In genomic region chr19:51394045-51394836, GRCh38 we compare ENCODE assay signal across 8 cellular contexts. TPM values are rescaled to one million over a fixed set of nuclear protein-coding genes. Genes with fewer than 3 reads are reported as not detected.
A peak's percentile ranks its signal among the peaks of the same experiment; 100 is the strongest.
DNase-seq lines count a peak whose midpoint lies in the region; ATAC-seq, FAIRE-seq and TF ChIP-seq lines count a peak whose summit lies in the region.

No MANE protein-coding gene starts in this region.

- H3K4me3 ChIP-seq in CD8-positive, alpha-beta memory T cell (ENCODE audit: low read length), result peak overlapping the region; percentile 70
- peak overlapping the region; percentile 50 to 64 (median 56) for H3K4me3 ChIP-seq in fibroblast of lung (replicated peaks in 1 of 4; ENCODE audit: control extremely low read depth in 1 of 4, insufficient read depth in 1 of 4, low read depth in 3 of 4, low read length in 4 of 4)

- intact Hi-C loops in activated T-helper 1 cell treated with anti-CD3 and anti-CD28 coated beads, Interleukin-12 subunit alpha, Interleukin-12 subunit beta, Interleukin-2, Interleukin-4 antibody, amounts not matched to agents 30 ng/mL and 10 ng/mL and 1 ng/mL, durations not matched to agents 14 hours and 24 hours and 36 hours (cut with micrococcal nuclease), result loop anchor here (1.0 kb wide), 7 partner anchors 21 to 200 kb away; no protein-coding TSS in a partner anchor

- H2AFZ ChIP-seq in fibroblast of lung (ENCODE audit: low read length), result peak overlapping the region; percentile 84

- POLR2A ChIA-PET in CD8-positive, alpha-beta memory T cell (lab: Charles Lee), result interaction anchor here (0.7 to 3.2 kb wide), 4 partner anchors 13 to 26 kb away, joined by 3 to 18 read pairs (median 10); partner anchors contain the start of genes CLDND2 and NKG7

- peaks cover 0 to 2% of the 10 kb centered on the region in 2 donors for H3K27me3 Mint-ChIP-seq in CD8-positive, alpha-beta memory T cell
- H3K27me3 Mint-ChIP-seq in activated T-helper 1 cell treated with anti-CD3 and anti-CD28 coated beads, Interleukin-12 subunit alpha, Interleukin-12 subunit beta, Interleukin-2, Interleukin-4 antibody, amounts not matched to agents 30 ng/mL and 10 ng/mL and 1 ng/mL, durations not matched to agents 14 hours and 24 hours and 36 hours (ENCODE audit: insufficient read depth), result no peaks in the 10 kb centered on the region
- peaks cover 0 to 8% (median 6%) of the 10 kb centered on the region in 3 donors for H3K27me3 Mint-ChIP-seq in naive B cell

- ATAC-seq in GM19455 (IDR thresholded peaks at IDR 0.05; ENCODE audit: unreplicated experiment) (peak; percentile 78), naive B cell (ENCODE audit: low read depth in 2 of 2) (peak; percentile 91 to 93)
- peak; percentile 90 for ATAC-seq in stimulated activated effector memory CD8-positive, alpha-beta T cell treated with anti-CD3 and anti-CD28 coated beads, Interleukin-12 subunit alpha, Interleukin-12 subunit beta, amount 100 ng/mL, for 72 hours

- H3K4me1 ChIP-seq in CD8-positive, alpha-beta memory T cell (ENCODE audit: insufficient read depth, low read length), result peaks cover 17% of the 10 kb centered on the region
- peaks cover 6% of the 10 kb centered on the region for H3K4me1 ChIP-seq in fibroblast of lung (ENCODE audit: control insufficient read depth, extremely low read depth, insufficient read depth, low read length)

- peak; percentile 85 to 91 (median 85) for DNase-seq in CD8-positive, alpha-beta memory T cell
- DNase-seq in HK-2 (ENCODE audit: unreplicated experiment) (peak; percentile 98), RCC 7860 (ENCODE audit: low spot score) (peak; percentile 93), fibroblast of lung (ENCODE audit: low read depth in 2 of 2) (peak; percentile 98 to 99), naive B cell (peak; percentile 89)
- peak; percentile 92 for DNase-seq in activated T-helper 1 cell treated with anti-CD3 and anti-CD28 coated beads, Interleukin-12 subunit alpha, Interleukin-12 subunit beta, Interleukin-2, Interleukin-4 antibody, amounts not matched to agents 30 ng/mL and 10 ng/mL and 1 ng/mL, durations not matched to agents 14 hours and 24 hours and 36 hours (ENCODE audit: low spot score)
- DNase-seq in stimulated activated effector memory CD8-positive, alpha-beta T cell treated with anti-CD3 and anti-CD28 coated beads, Interleukin-12 subunit alpha, Interleukin-12 subunit beta, amount 100 ng/mL, for 72 hours (ENCODE audit: low spot score in 2 of 2), result peak; percentile 82 to 97

- peak overlapping the region; percentile 78 for H3K27ac ChIP-seq in CD8-positive, alpha-beta memory T cell (ENCODE audit: low read depth, low read length)
- peak overlapping the region; percentile 85 for H3K27ac ChIP-seq in fibroblast of lung (ENCODE audit: insufficient read depth, low read length)

- peak; percentile 7 to 17 for TF ChIP-seq CTCF in fibroblast of lung (conservative IDR thresholded peaks at IDR 0.05 in 1 of 2, IDR thresholded peaks at IDR 0.05 in 1 of 2; ENCODE audit: low read depth in 1 of 2, low read length in 2 of 2)

- H3K4me1 Mint-ChIP-seq in CD8-positive, alpha-beta memory T cell, result peaks cover 45 to 53% (median 48%) of the 10 kb centered on the region in 3 donors
- H3K4me1 Mint-ChIP-seq in activated T-helper 1 cell treated with anti-CD3 and anti-CD28 coated beads, Interleukin-12 subunit alpha, Interleukin-12 subunit beta, Interleukin-2, Interleukin-4 antibody, amounts not matched to agents 30 ng/mL and 10 ng/mL and 1 ng/mL, durations not matched to agents 14 hours and 24 hours and 36 hours (ENCODE audit: low read depth), result peaks cover 55% of the 10 kb centered on the region
- H3K4me1 Mint-ChIP-seq in naive B cell, result peaks cover 13 to 30% (median 24%) of the 10 kb centered on the region in 3 donors
- peaks cover 62% of the 10 kb centered on the region for H3K4me1 Mint-ChIP-seq in stimulated activated effector memory CD8-positive, alpha-beta T cell treated with anti-CD3 and anti-CD28 coated beads, Interleukin-12 subunit alpha, Interleukin-12 subunit beta, amount 100 ng/mL, for 72 hours

- H3K9ac ChIP-seq in fibroblast of lung (ENCODE audit: insufficient read depth, low read length), result peak overlapping the region; percentile 40

- CTCF ChIA-PET in CD8-positive, alpha-beta memory T cell (lab: Charles Lee), result interaction anchor here (0.9 to 3.3 kb wide), 5 partner anchors 9 to 53 kb away, joined by 3 to 10 read pairs (median 4); partner anchors contain the start of genes NKG7 and VSIG10L

- H3K79me2 ChIP-seq in fibroblast of lung (ENCODE audit: control insufficient read depth, insufficient read depth, low read length), result no peaks in the 10 kb centered on the region

- peak overlapping the region; percentile 80 to 90 (median 85) for H3K4me3 Mint-ChIP-seq in CD8-positive, alpha-beta memory T cell
- peak overlapping the region; percentile 88 for H3K4me3 Mint-ChIP-seq in activated T-helper 1 cell treated with anti-CD3 and anti-CD28 coated beads, Interleukin-12 subunit alpha, Interleukin-12 subunit beta, Interleukin-2, Interleukin-4 antibody, amounts not matched to agents 30 ng/mL and 10 ng/mL and 1 ng/mL, durations not matched to agents 14 hours and 24 hours and 36 hours
- peak overlapping the region; percentile 79 to 93 (median 91) for H3K4me3 Mint-ChIP-seq in naive B cell
- peak overlapping the region; percentile 96 for H3K4me3 Mint-ChIP-seq in stimulated activated effector memory CD8-positive, alpha-beta T cell treated with anti-CD3 and anti-CD28 coated beads, Interleukin-12 subunit alpha, Interleukin-12 subunit beta, amount 100 ng/mL, for 72 hours

- peak; percentile 90 for FAIRE-seq in RCC 7860 (lab: Jason Lieb, UNC)

- no peaks in the 10 kb centered on the region for H3K9me3 Mint-ChIP-seq in CD8-positive, alpha-beta memory T cell
- H3K9me3 Mint-ChIP-seq in activated T-helper 1 cell treated with anti-CD3 and anti-CD28 coated beads, Interleukin-12 subunit alpha, Interleukin-12 subunit beta, Interleukin-2, Interleukin-4 antibody, amounts not matched to agents 30 ng/mL and 10 ng/mL and 1 ng/mL, durations not matched to agents 14 hours and 24 hours and 36 hours, result no peaks in the 10 kb centered on the region
- H3K9me3 Mint-ChIP-seq in naive B cell, result no peaks in the 10 kb centered on the region
- H3K9me3 Mint-ChIP-seq in stimulated activated effector memory CD8-positive, alpha-beta T cell treated with anti-CD3 and anti-CD28 coated beads, Interleukin-12 subunit alpha, Interleukin-12 subunit beta, amount 100 ng/mL, for 72 hours, result no peaks in the 10 kb centered on the region

- no peaks in the 10 kb centered on the region for H3K36me3 Mint-ChIP-seq in CD8-positive, alpha-beta memory T cell
- H3K36me3 Mint-ChIP-seq in activated T-helper 1 cell treated with anti-CD3 and anti-CD28 coated beads, Interleukin-12 subunit alpha, Interleukin-12 subunit beta, Interleukin-2, Interleukin-4 antibody, amounts not matched to agents 30 ng/mL and 10 ng/mL and 1 ng/mL, durations not matched to agents 14 hours and 24 hours and 36 hours (ENCODE audit: low read depth), result peaks cover 2% of the 10 kb centered on the region
- H3K36me3 Mint-ChIP-seq in naive B cell, result no peaks in the 10 kb centered on the region
- peaks cover 20% of the 10 kb centered on the region for H3K36me3 Mint-ChIP-seq in stimulated activated effector memory CD8-positive, alpha-beta T cell treated with anti-CD3 and anti-CD28 coated beads, Interleukin-12 subunit alpha, Interleukin-12 subunit beta, amount 100 ng/mL, for 72 hours

- no peaks in the 10 kb centered on the region for H3K36me3 ChIP-seq in CD8-positive, alpha-beta memory T cell (ENCODE audit: insufficient read depth, low read length)
- H3K36me3 ChIP-seq in fibroblast of lung (ENCODE audit: control insufficient read depth, insufficient read depth, low read length), result no peaks in the 10 kb centered on the region

- no peaks in the 10 kb centered on the region for H3K9me3 ChIP-seq in CD8-positive, alpha-beta memory T cell (ENCODE audit: low read length)
- no peaks in the 10 kb centered on the region for H3K9me3 ChIP-seq in fibroblast of lung (ENCODE audit: control insufficient read depth, insufficient read depth, low read depth, low read length)

- peak overlapping the region; percentile 92 for H3K4me2 ChIP-seq in fibroblast of lung (ENCODE audit: extremely low read depth, insufficient read depth, low read length)

- peak overlapping the region; percentile 86 to 98 (median 94) for H3K27ac Mint-ChIP-seq in CD8-positive, alpha-beta memory T cell
- H3K27ac Mint-ChIP-seq in activated T-helper 1 cell treated with anti-CD3 and anti-CD28 coated beads, Interleukin-12 subunit alpha, Interleukin-12 subunit beta, Interleukin-2, Interleukin-4 antibody, amounts not matched to agents 30 ng/mL and 10 ng/mL and 1 ng/mL, durations not matched to agents 14 hours and 24 hours and 36 hours, result peak overlapping the region; percentile 90
- peak overlapping the region; percentile 79 to 95 (median 90) for H3K27ac Mint-ChIP-seq in naive B cell
- H3K27ac Mint-ChIP-seq in stimulated activated effector memory CD8-positive, alpha-beta T cell treated with anti-CD3 and anti-CD28 coated beads, Interleukin-12 subunit alpha, Interleukin-12 subunit beta, amount 100 ng/mL, for 72 hours, result peak overlapping the region; percentile 98

- H3K27me3 ChIP-seq in CD8-positive, alpha-beta memory T cell (ENCODE audit: insufficient read depth, low read length, poor library complexity, severe bottlenecking), result no peaks in the 10 kb centered on the region
- no peaks in the 10 kb centered on the region for H3K27me3 ChIP-seq in fibroblast of lung (ENCODE audit: control insufficient read depth, insufficient read depth, low read length)

- no peaks in the 10 kb centered on the region for H4K20me1 ChIP-seq in fibroblast of lung (ENCODE audit: control insufficient read depth, extremely low read depth, insufficient read depth, low read length)

RNA-seq across cellular contexts. Expression of gene C19orf84, which starts 3.9 kb away (rescaled TPM):
- not detected for total RNA-seq in CD8-positive, alpha-beta memory T cell
- not detected for polyA plus RNA-seq in CD8-positive, alpha-beta memory T cell
- total RNA-seq in activated T-helper 1 cell treated with anti-CD3 and anti-CD28 coated beads, Interleukin-12 subunit alpha, Interleukin-12 subunit beta, Interleukin-2, Interleukin-4 antibody, amounts not matched to agents 30 ng/mL and 10 ng/mL and 1 ng/mL, durations not matched to agents 14 hours and 24 hours and 36 hours, result 0.15 and 0.18 TPM in 2 replicates
- not detected in 2 replicates for total RNA-seq in fibroblast of lung
- not detected in 2 replicates for polyA plus RNA-seq in fibroblast of lung
- not detected in 2 replicates for polyA plus RNA-seq in fibroblast of lung (2012)
- not detected in 2 replicates for polyA minus RNA-seq in fibroblast of lung (ENCODE audit: low replicate concordance)
- polyA plus RNA-seq in naive B cell (ENCODE audit: low read depth in 6 of 6), result not detected

RNA-seq across cellular contexts. Expression of gene LIM2, which starts 6.5 kb away (rescaled TPM):
- under 1 TPM; 0.66 to 0.93 TPM for total RNA-seq in CD8-positive, alpha-beta memory T cell
- polyA plus RNA-seq in CD8-positive, alpha-beta memory T cell, result 0.38 TPM
- total RNA-seq in activated T-helper 1 cell treated with anti-CD3 and anti-CD28 coated beads, Interleukin-12 subunit alpha, Interleukin-12 subunit beta, Interleukin-2, Interleukin-4 antibody, amounts not matched to agents 30 ng/mL and 10 ng/mL and 1 ng/mL, durations not matched to agents 14 hours and 24 hours and 36 hours, result not detected in 2 replicates
- total RNA-seq in fibroblast of lung, result not detected in 2 replicates
- not detected in 2 replicates for polyA plus RNA-seq in fibroblast of lung
- not detected in 2 replicates for polyA plus RNA-seq in fibroblast of lung (2012)
- not detected in 2 replicates for polyA minus RNA-seq in fibroblast of lung (ENCODE audit: low replicate concordance)
- under 1 TPM in 1 of 6 donors, not detected in 5; 0.34 TPM for polyA plus RNA-seq in naive B cell (ENCODE audit: low read depth in 6 of 6)

RNA-seq across cellular contexts. Expression of gene NKG7, which starts 21.8 kb away (rescaled TPM):
- 100 to 1,000 TPM; 866 to 901 TPM for total RNA-seq in CD8-positive, alpha-beta memory T cell
- 2,087 TPM for polyA plus RNA-seq in CD8-positive, alpha-beta memory T cell
- 376 and 393 TPM in 2 replicates for total RNA-seq in activated T-helper 1 cell treated with anti-CD3 and anti-CD28 coated beads, Interleukin-12 subunit alpha, Interleukin-12 subunit beta, Interleukin-2, Interleukin-4 antibody, amounts not matched to agents 30 ng/mL and 10 ng/mL and 1 ng/mL, durations not matched to agents 14 hours and 24 hours and 36 hours
- not detected in 2 replicates for total RNA-seq in fibroblast of lung
- not detected in 2 replicates for polyA plus RNA-seq in fibroblast of lung
- not detected in 2 replicates for polyA plus RNA-seq in fibroblast of lung (2012)
- polyA minus RNA-seq in fibroblast of lung (ENCODE audit: low replicate concordance), result not detected in 2 replicates
- 10 to 100 TPM in 1 of 6 donors, 1 to 10 TPM in 5; 4.3 to 12.6 (median 7.2) TPM for polyA plus RNA-seq in naive B cell (ENCODE audit: low read depth in 6 of 6)

RNA-seq across cellular contexts. Expression of gene SIGLEC10, which starts 23.2 kb away (rescaled TPM):
- 1 to 10 TPM; 2.4 to 2.9 TPM for total RNA-seq in CD8-positive, alpha-beta memory T cell
- 1.1 TPM for polyA plus RNA-seq in CD8-positive, alpha-beta memory T cell
- 2.5 and 3.7 TPM in 2 replicates for total RNA-seq in activated T-helper 1 cell treated with anti-CD3 and anti-CD28 coated beads, Interleukin-12 subunit alpha, Interleukin-12 subunit beta, Interleukin-2, Interleukin-4 antibody, amounts not matched to agents 30 ng/mL and 10 ng/mL and 1 ng/mL, durations not matched to agents 14 hours and 24 hours and 36 hours
- total RNA-seq in fibroblast of lung, result not detected in 2 replicates
- polyA plus RNA-seq in fibroblast of lung, result not detected in 2 replicates
- polyA plus RNA-seq in fibroblast of lung (2012), result not detected in 2 replicates
- not detected in 2 replicates for polyA minus RNA-seq in fibroblast of lung (ENCODE audit: low replicate concordance)
- polyA plus RNA-seq in naive B cell (ENCODE audit: low read depth in 6 of 6), result 10 to 100 TPM; 43.9 to 75.2 (median 55.8) TPM

RNA-seq across cellular contexts. Expression of gene CLDND2, which starts 25.4 kb away (rescaled TPM):
- total RNA-seq in CD8-positive, alpha-beta memory T cell, result 10 to 100 TPM; 24.9 to 25.0 TPM
- 1.5 TPM for polyA plus RNA-seq in CD8-positive, alpha-beta memory T cell
- 16.2 and 23.2 TPM in 2 replicates for total RNA-seq in activated T-helper 1 cell treated with anti-CD3 and anti-CD28 coated beads, Interleukin-12 subunit alpha, Interleukin-12 subunit beta, Interleukin-2, Interleukin-4 antibody, amounts not matched to agents 30 ng/mL and 10 ng/mL and 1 ng/mL, durations not matched to agents 14 hours and 24 hours and 36 hours
- total RNA-seq in fibroblast of lung, result not detected in 2 replicates
- polyA plus RNA-seq in fibroblast of lung (not detected in 2 replicates), naive B cell (ENCODE audit: low read depth in 6 of 6) (1 to 10 TPM in 1 of 6 donors, under 1 TPM in 1, not detected in 4; 0.46 to 1.2 TPM)
- polyA plus RNA-seq in fibroblast of lung (2012), result 0.44 and 0.63 TPM in 2 replicates
- not detected in 2 replicates for polyA minus RNA-seq in fibroblast of lung (ENCODE audit: low replicate concordance)

Comparison
In these comparisons a context has a peak if more than half of its experiments do, and no peak if none do; other contexts are left out.
1. Peak in every context shown above with its lines: DNase-seq, ATAC-seq, H3K4me3 ChIP-seq and H3K27ac ChIP-seq.
2. RNA of gene NKG7, which starts 21.8 kb away (total RNA-seq): 866 to 901 TPM in CD8-positive, alpha-beta memory T cell and 376 to 393 TPM in activated T-helper 1 cell treated with anti-CD3 and anti-CD28 coated beads, Interleukin-12 subunit alpha, Interleukin-12 subunit beta, Interleukin-2, Interleukin-4 antibody, amounts not matched to agents 30 ng/mL and 10 ng/mL and 1 ng/mL, durations not matched to agents 14 hours and 24 hours and 36 hours; not detected in fibroblast of lung; every median in the first group is over 100 times any median in the second.